9 cellular contexts compared by ENCODE assay signal in the genomic region with DNA sequence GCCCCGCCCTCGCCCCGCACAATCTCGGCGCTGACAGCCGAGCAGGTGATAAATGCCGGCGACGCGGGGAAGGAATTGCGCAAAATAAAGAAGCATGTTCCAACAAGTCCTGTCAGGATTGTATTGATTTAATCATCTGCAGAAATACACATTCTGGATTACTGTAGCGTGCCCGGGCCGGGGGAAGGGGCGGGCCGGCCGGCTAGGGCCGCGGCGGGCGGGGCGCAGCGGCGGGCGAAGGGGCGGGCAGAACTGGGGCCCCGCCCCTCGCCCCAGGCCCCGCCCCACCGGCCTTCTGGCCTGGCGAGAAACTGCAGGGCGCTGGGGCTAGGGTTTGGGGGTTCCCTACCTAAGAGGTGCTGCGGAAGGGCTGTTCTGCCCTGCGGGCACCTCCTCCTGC.
DNase-seq lines count a peak whose midpoint lies in the region; ATAC-seq, FAIRE-seq and TF ChIP-seq lines count a peak whose summit lies in the region.
"Had no signal": no experiment of that assay in that cellular context is flagged by ENCODE, and none has a peak within 500 bp of the region (broad histone marks: within the 10 kb centered on the region; RNA-seq: fewer than 3 reads in every experiment).

No MANE protein-coding gene starts in this region.

- H3K27ac Mint-ChIP-seq in naive B cell, result no peak overlapping the region

- H3K36me3 ChIP-seq in HAP-1 (replicated peaks) (no peaks in the 10 kb centered on the region), bronchial epithelial cell (ENCODE audit: control insufficient read depth, insufficient read depth, low read length) (no peaks in the 10 kb centered on the region)

- peak; percentile 48 to 62 for ATAC-seq in naive B cell (ENCODE audit: low read depth in 2 of 2)

- in situ Hi-C loops in HAP-1 (cut with MboI; ENCODE audit: low sequenced_read_pairs), result no loop called here

- TF ChIP-seq CTCF in bronchial epithelial cell (IDR thresholded peaks at IDR 0.05; ENCODE audit: insufficient read depth, low read length, severe bottlenecking), result no peak

- H3K4me1 ChIP-seq in HAP-1, result peaks cover 13% of the 10 kb centered on the region

- peaks cover 47% of the 10 kb centered on the region for H3K27me3 ChIP-seq in HAP-1 (ENCODE audit: low read depth)
- peaks cover 53% of the 10 kb centered on the region for H3K27me3 ChIP-seq in bronchial epithelial cell (ENCODE audit: control insufficient read depth, insufficient read depth, low read length)

- FAIRE-seq in bronchial epithelial cell (lab: Jason Lieb, UNC), result no peak

- no peaks in the 10 kb centered on the region for H3K9me3 ChIP-seq in HAP-1

- peaks cover 0 to 32% of the 10 kb centered on the region in 2 donors for H3K36me3 Mint-ChIP-seq in naive B cell

- H3K9me3 Mint-ChIP-seq in naive B cell, result peaks cover 0 to 21% (median 8%) of the 10 kb centered on the region in 7 donors

- peaks cover 73 to 92% (median 91%) of the 10 kb centered on the region in 3 donors for H3K27me3 Mint-ChIP-seq in naive B cell

- H3K4me3 ChIP-seq in HAP-1, result peak overlapping the region; percentile 24
- no peak overlapping the region for H3K4me3 ChIP-seq in bronchial epithelial cell (ENCODE audit: low read depth, low read length)

- peak overlapping the region in 1 of 8 donors; percentile 60 for H3K4me3 Mint-ChIP-seq in naive B cell

- H3K4me1 Mint-ChIP-seq in naive B cell, result peaks cover 26 to 33% (median 29%) of the 10 kb centered on the region in 3 donors

- peak; percentile 19 for DNase-seq in COLO668 (lab: John Stamatoyannopoulos, UW; ENCODE audit: unreplicated experiment)
- peak; percentile 53 to 72 for DNase-seq in HAP-1 (ENCODE audit: low spot score in 2 of 2)
- DNase-seq in bronchial epithelial cell (ENCODE audit: low read depth), result peak; percentile 81
- DNase-seq in naive B cell, result no peak
- no peak for DNase-seq in HT-29 (ENCODE audit: low spot score)
- no peak for DNase-seq in HK-2 (ENCODE audit: unreplicated experiment)
- no peak for DNase-seq in foreskin melanocyte
- DNase-seq in NCI-H226, result no peak
- DNase-seq: effector memory CD4-positive, alpha-beta T cell had no signal

Comparison
In these comparisons a context has a peak if more than half of its experiments do, and no peak if none do; other contexts are left out.
1. DNase-seq: peak in COLO668 (single experiment), HAP-1 (2 of 2) and bronchial epithelial cell (single experiment); none in naive B cell (single experiment), HT-29 (single experiment), HK-2 (single experiment), foreskin melanocyte (single experiment) and NCI-H226 (single experiment).